ENCODE assay signal across 1 cellular context in the genomic region with DNA sequence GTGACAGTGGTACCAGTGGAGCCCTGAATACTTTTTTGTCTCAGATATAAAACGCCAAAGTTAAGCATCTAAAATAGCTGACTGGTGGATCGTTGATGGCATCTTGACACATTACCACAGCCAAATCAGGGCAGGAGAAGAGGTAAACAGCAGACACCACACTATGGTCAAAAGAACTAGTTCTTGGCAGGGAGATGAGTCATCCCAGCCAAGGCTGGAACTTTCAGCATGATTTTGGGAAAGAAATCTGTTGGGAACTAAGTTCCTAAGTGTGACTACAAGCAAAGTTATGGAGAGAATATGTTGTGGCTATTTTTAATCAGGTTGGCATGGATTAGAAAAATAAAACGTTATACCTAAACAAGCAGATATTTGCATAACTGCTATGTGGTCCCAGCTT.
A peak's percentile ranks its signal among the peaks of the same experiment; 100 is the strongest.
TF ChIP-seq lines count a peak whose summit lies in the region.

No MANE protein-coding gene starts in this region.

TF ChIP-seq in IMR-90, 13 proteins besides CTCF, POLR2A, EP300 and RAD21:
- TF ChIP-seq FOS (IDR thresholded peaks at IDR 0.05; ENCODE audit: low read depth, low read length) (peak; percentile 55), RCOR1 (IDR thresholded peaks at IDR 0.05; ENCODE audit: insufficient replicate concordance, low read length) (no peak)
